Comparison of ENCODE assay signal across 20 cellular contexts in genomic region chr12:46804054-46804453, GRCh38. TPM values are rescaled to one million over a fixed set of nuclear protein-coding genes. Genes with fewer than 3 reads are reported as not detected.
"Had no signal": no experiment of that assay in that cellular context is flagged by ENCODE, and none has a peak within 500 bp of the region (broad histone marks: within the 10 kb centered on the region; RNA-seq: fewer than 3 reads in every experiment).

No MANE protein-coding gene starts in this region.

- H3K27me3 ChIP-seq: ovary, testis, tibial artery had no signal

- H3K27ac ChIP-seq: coronary artery, left ventricle myocardium inferior, lower lobe of right lung, ovary, testis, tibial artery had no signal

- H3K4me3 ChIP-seq: coronary artery, left ventricle myocardium inferior, lower lobe of right lung, ovary, testis, tibial artery had no signal

- H3K9me3 ChIP-seq: left ventricle myocardium inferior, lower lobe of right lung, ovary, testis, tibial artery had no signal

- H3K36me3 ChIP-seq: left ventricle myocardium inferior, lower lobe of right lung, ovary, tibial artery had no signal

- H3K4me1 ChIP-seq: left ventricle myocardium inferior, lower lobe of right lung, testis, tibial artery had no signal

- DNase-seq: effector memory CD8-positive, alpha-beta T cell; head of caudate nucleus; kidney; left cardiac atrium; left ventricle myocardium inferior; lower lobe of right lung; natural killer cell; occipital lobe; ovary; posterior cingulate gyrus; stimulated activated CD4-positive, alpha-beta T cell treated with anti-CD3 and anti-CD28 coated beads, Interleukin-4, amount 100 ng/mL, for 4 hours; stimulated activated naive CD8-positive, alpha-beta T cell treated with anti-CD3 and anti-CD28 coated beads, Interleukin-15, Interleukin-2, amounts not matched to agents 100 U/mL and 50 U/mL, for 24 hours; substantia nigra; testis; tibial artery had no signal

- ATAC-seq: effector memory CD8-positive, alpha-beta T cell; left cardiac atrium; lower lobe of right lung; natural killer cell; sciatic nerve; stimulated activated memory B cell treated with anti-CD40 and anti-IgM and Interleukin-4, amounts not matched to agents 10 μg/mL and 1 μg/mL and 100 μg/mL, for 72 hours; stimulated activated naive CD8-positive, alpha-beta T cell treated with anti-CD3 and anti-CD28 coated beads, Interleukin-15, Interleukin-2, amounts not matched to agents 100 U/mL and 50 U/mL, for 24 hours had no signal

RNA-seq across cellular contexts. Expression of gene SLC38A4, which starts 21.7 kb away (rescaled TPM):
- total RNA-seq: mononuclear cell, natural killer cell had no signal
- polyA plus RNA-seq: neural cell had no signal
